In the genomic region with DNA sequence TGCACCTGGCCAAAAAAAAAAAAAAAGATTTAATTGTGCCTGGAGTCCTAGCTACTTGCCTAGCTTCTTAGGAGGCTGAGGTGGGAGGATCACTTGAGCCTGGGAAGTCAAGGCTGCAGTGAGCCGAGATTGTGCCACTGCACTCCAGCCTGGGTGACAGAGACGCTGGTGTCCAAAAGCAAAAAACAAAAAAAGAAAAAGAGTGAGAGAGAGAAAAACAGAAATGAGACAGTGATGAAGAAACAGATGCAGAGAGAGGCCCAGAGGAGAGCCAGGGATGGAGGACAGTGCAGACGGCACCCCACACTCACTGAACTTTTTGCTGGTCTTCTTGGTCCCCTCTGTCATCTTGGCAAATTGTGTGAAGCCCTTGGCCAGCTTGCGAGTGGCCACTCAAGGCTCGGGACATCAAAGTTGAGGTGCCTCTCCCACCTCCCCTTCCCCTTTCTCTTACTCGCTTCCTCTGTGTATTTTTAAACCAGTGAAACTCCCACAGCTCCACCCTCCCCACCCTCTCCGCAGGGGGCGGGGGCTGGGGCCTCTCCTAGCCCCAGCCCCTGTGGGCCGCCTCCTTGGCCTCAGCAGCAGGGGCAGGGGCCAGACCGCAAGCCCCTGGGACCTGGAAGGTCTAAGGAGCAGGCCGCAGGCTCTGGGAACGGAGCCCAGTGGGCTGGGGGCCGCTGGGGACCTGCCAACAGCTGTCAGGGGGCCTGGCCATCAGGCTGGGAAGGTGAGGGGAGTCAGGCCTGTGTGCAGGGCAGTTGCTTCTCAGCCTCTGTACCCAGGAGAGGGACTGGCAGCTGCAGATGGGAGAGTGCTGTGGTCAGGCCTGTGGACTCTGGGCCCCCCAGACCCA, we compare ENCODE assay signal across 1 cellular context.
TF ChIP-seq lines count a peak whose summit lies in the region.

SH2D3C (minus strand) TSS at position 387 of the 856 bp plus-strand sequence; CDS start at position 348, 39 bp downstream.

TF ChIP-seq in GM23338, 12 proteins besides CTCF, POLR2A, EP300 and RAD21 (continued from another document):
- no peak for TF ChIP-seq STAT1 (IDR thresholded peaks at IDR 0.05; ENCODE audit: unreplicated experiment)
- no peak for TF ChIP-seq EZH2phosphoT487 (IDR thresholded peaks at IDR 0.05; ENCODE audit: unreplicated experiment)
- TF ChIP-seq ETS1 (IDR thresholded peaks at IDR 0.05), result no peak
- TF ChIP-seq REST (IDR thresholded peaks at IDR 0.05; ENCODE audit: unreplicated experiment), result no peak
- no peak for TF ChIP-seq ZNF114 (CRISPR knock-in tag; IDR thresholded peaks at IDR 0.05)
- TF ChIP-seq NANOG (IDR thresholded peaks at IDR 0.05; ENCODE audit: borderline replicate concordance), result no peak
- TF ChIP-seq EZH2 (IDR thresholded peaks at IDR 0.05; ENCODE audit: low read depth, unreplicated experiment), result no peak
- TF ChIP-seq POLR2AphosphoS5 (IDR thresholded peaks at IDR 0.05; ENCODE audit: low read depth), result no peak
